Comparison of ENCODE assay signal across 1 cellular context in the genomic region with DNA sequence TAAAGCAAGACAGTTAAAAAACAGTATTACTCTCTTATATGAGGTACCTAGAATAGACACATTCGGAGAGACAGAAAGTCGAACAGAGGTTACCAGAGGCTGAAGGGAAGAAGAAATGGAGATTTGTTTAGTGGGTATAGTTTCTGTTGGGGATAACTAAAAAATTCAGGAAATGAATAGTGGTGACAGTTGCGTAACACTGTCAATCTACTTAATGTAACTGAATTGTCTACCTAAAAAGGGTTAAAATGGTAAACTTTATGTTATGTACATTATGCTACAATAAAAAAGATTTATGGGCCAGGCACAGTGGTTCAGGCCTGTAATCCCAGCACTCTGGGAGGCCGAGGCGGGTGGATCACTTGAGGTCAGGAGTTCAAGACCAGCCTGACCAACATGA.
TF ChIP-seq lines count a peak whose summit lies in the region.

No MANE protein-coding gene starts in this region.

TF ChIP-seq in K562, 482 proteins besides CTCF, POLR2A, EP300 and RAD21:
- TF ChIP-seq NR1H2 (CRISPR knock-in tag; IDR thresholded peaks at IDR 0.05) (no peak), SLC30A9 (CRISPR knock-in tag; IDR thresholded peaks at IDR 0.05) (no peak), CEBPG (CRISPR knock-in tag; IDR thresholded peaks at IDR 0.05) (no peak), CEBPG (tag; conservative IDR thresholded peaks at IDR 0.05 in 1 of 2, IDR thresholded peaks at IDR 0.05 in 1 of 2) (peak in 1 of 2 experiments; percentile 42; a peak in 1 of 4 replicates), ARHGAP35 (IDR thresholded peaks at IDR 0.05; ENCODE audit: partially characterized antibody) (no peak), DPF2 (IDR thresholded peaks at IDR 0.05) (no peak), CEBPB (tag; IDR thresholded peaks at IDR 0.05) (peak; percentile 65), ZNF57 (CRISPR knock-in tag; IDR thresholded peaks at IDR 0.05) (no peak), KDM1A (IDR thresholded peaks at IDR 0.05) (no peak), ZNF707 (CRISPR knock-in tag; conservative IDR thresholded peaks at IDR 0.05) (no peak), ARID2 (IDR thresholded peaks at IDR 0.05) (no peak)
- TF ChIP-seq, protein P1, sequence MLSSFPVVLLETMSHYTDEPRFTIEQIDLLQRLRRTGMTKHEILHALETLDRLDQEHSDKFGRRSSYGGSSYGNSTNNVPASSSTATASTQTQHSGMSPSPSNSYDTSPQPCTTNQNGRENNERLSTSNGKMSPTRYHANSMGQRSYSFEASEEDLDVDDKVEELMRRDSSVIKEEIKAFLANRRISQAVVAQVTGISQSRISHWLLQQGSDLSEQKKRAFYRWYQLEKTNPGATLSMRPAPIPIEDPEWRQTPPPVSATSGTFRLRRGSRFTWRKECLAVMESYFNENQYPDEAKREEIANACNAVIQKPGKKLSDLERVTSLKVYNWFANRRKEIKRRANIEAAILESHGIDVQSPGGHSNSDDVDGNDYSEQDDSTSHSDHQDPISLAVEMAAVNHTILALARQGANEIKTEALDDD (IDR thresholded peaks at IDR 0.05) = no peak
- TF ChIP-seq, protein P2, sequence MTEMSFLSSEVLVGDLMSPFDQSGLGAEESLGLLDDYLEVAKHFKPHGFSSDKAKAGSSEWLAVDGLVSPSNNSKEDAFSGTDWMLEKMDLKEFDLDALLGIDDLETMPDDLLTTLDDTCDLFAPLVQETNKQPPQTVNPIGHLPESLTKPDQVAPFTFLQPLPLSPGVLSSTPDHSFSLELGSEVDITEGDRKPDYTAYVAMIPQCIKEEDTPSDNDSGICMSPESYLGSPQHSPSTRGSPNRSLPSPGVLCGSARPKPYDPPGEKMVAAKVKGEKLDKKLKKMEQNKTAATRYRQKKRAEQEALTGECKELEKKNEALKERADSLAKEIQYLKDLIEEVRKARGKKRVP (CRISPR knock-in tag; IDR thresholded peaks at IDR 0.05) = no peak
TF ChIP-seq in K562: peak in this region for 2.
